Comparison of ENCODE assay signal across 1 cellular context in genomic region chr5:168486136-168486879, GRCh38.
A peak's percentile ranks its signal among the peaks of the same experiment; 100 is the strongest.
TF ChIP-seq lines count a peak whose summit lies in the region.

Gene RARS1, plus strand, starts transcription at chr5:168486471. Its CDS starts 28 bp downstream, at chr5:168486499.

TF ChIP-seq in WTC11, 78 proteins besides CTCF, POLR2A, EP300 and RAD21 (continued from another document):
- TF ChIP-seq SMAD3 (CRISPR knock-in tag; IDR thresholded peaks at IDR 0.05; ENCODE audit: borderline replicate concordance) (0 out of 2 replicates have a peak, but pooled peaks have one; percentile 58), MAX (CRISPR knock-in tag; IDR thresholded peaks at IDR 0.05) (peak; percentile 50; the same call in 1 of the 2 replicates), FOXP1 (CRISPR knock-in tag; IDR thresholded peaks at IDR 0.05; ENCODE audit: borderline replicate concordance) (peak; percentile 54; the same call in 1 of the 2 replicates), TP53 (CRISPR knock-in tag; IDR thresholded peaks at IDR 0.05) (peak; percentile 84), GTF2I (CRISPR knock-in tag; conservative IDR thresholded peaks at IDR 0.05) (peak; percentile 67; the same call in 1 of the 2 replicates), GABPB1 (CRISPR knock-in tag; IDR thresholded peaks at IDR 0.05) (peak; percentile 90), FOXK1 (CRISPR knock-in tag; IDR thresholded peaks at IDR 0.05) (peak; percentile 66), CBFB (CRISPR knock-in tag; IDR thresholded peaks at IDR 0.05; ENCODE audit: low read depth) (peak; percentile 87; the same call in 1 of the 2 replicates), ZBTB43 (CRISPR knock-in tag; IDR thresholded peaks at IDR 0.05) (no peak), AFF4 (CRISPR knock-in tag; IDR thresholded peaks at IDR 0.05; ENCODE audit: borderline replicate concordance) (peak; percentile 53; the same call in 1 of the 2 replicates)
- TF ChIP-seq, protein P1, sequence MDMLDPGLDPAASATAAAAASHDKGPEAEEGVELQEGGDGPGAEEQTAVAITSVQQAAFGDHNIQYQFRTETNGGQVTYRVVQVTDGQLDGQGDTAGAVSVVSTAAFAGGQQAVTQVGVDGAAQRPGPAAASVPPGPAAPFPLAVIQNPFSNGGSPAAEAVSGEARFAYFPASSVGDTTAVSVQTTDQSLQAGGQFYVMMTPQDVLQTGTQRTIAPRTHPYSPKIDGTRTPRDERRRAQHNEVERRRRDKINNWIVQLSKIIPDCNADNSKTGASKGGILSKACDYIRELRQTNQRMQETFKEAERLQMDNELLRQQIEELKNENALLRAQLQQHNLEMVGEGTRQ (CRISPR knock-in tag; IDR thresholded peaks at IDR 0.05): peak; percentile 46
- TF ChIP-seq, protein P2, sequence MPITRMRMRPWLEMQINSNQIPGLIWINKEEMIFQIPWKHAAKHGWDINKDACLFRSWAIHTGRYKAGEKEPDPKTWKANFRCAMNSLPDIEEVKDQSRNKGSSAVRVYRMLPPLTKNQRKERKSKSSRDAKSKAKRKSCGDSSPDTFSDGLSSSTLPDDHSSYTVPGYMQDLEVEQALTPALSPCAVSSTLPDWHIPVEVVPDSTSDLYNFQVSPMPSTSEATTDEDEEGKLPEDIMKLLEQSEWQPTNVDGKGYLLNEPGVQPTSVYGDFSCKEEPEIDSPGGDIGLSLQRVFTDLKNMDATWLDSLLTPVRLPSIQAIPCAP (CRISPR knock-in tag; IDR thresholded peaks at IDR 0.05): peak; percentile 18; the same call in 1 of the 2 replicates
